ENCODE assay signal across 11 cellular contexts in genomic region chr5:134041570-134042411, GRCh38. TPM values are rescaled to one million over a fixed set of nuclear protein-coding genes. Genes with fewer than 3 reads are reported as not detected.
DNase-seq lines count a peak whose midpoint lies in the region; ATAC-seq, FAIRE-seq and TF ChIP-seq lines count a peak whose summit lies in the region.
"Had no signal": no experiment of that assay in that cellular context is flagged by ENCODE, and none has a peak within 500 bp of the region (broad histone marks: within the 10 kb centered on the region; RNA-seq: fewer than 3 reads in every experiment).

No MANE protein-coding gene starts in this region.

- CTCF ChIA-PET in activated CD4-positive, alpha-beta T cell treated with anti-CD3 and anti-CD28 coated beads, Interleukin-2, amount 10 ng/mL, durations not matched to agents 7 days and 5 days (lab: Charles Lee), result interaction anchor here (0.6 to 14.5 kb wide), 11 partner anchors 11 to 769 kb away, joined by 3 to 258 read pairs (median 5); no protein-coding TSS in a partner anchor
- CTCF ChIA-PET in HEK293 (lab: Yijun Ruan, JAX), result interaction anchor here (0.6 to 4.7 kb wide), 9 partner anchors 10 to 276 kb away, joined by 3 to 196 read pairs (median 14); partner anchors contain the start of gene TCF7

- H3K4me1 ChIP-seq in HEK293 (ENCODE audit: control insufficient read depth, insufficient read depth, low read length), result no peaks in the 10 kb centered on the region

- no peak overlapping the region for H3K4me3 Mint-ChIP-seq in activated CD4-positive, alpha-beta T cell treated with anti-CD3 and anti-CD28 coated beads, Interleukin-2, amount 10 ng/mL, durations not matched to agents 7 days and 5 days
- H3K4me3 Mint-ChIP-seq: dendritic cell treated with granulocyte-macrophage colony-stimulating factor and Interleukin-4, amounts not matched to agents 40 ng/mL and 50 ng/mL, for 4 days; HFFc6 had no signal

- H3K9me3 Mint-ChIP-seq in activated CD4-positive, alpha-beta T cell treated with anti-CD3 and anti-CD28 coated beads, Interleukin-2, amount 10 ng/mL, durations not matched to agents 7 days and 5 days, result no peaks in the 10 kb centered on the region
- H3K9me3 Mint-ChIP-seq: dendritic cell treated with granulocyte-macrophage colony-stimulating factor and Interleukin-4, amounts not matched to agents 40 ng/mL and 50 ng/mL, for 4 days; HFFc6 had no signal

- TF ChIP-seq CTCF in HEK293 (tag by site-specific recombination; IDR thresholded peaks at IDR 0.05), result no peak

- no peak for ATAC-seq in stimulated activated naive CD8-positive, alpha-beta T cell treated with anti-CD3 and anti-CD28 coated beads, Interleukin-15, Interleukin-2, amounts not matched to agents 100 U/mL and 50 U/mL, for 24 hours
- ATAC-seq in HG03139 (IDR thresholded peaks at IDR 0.05; ENCODE audit: unreplicated experiment), result no peak
- no peak for ATAC-seq in HG03196 (IDR thresholded peaks at IDR 0.05; ENCODE audit: unreplicated experiment)

- no peak for TF ChIP-seq POLR2A in H54 (IDR thresholded peaks at IDR 0.05; ENCODE audit: low read depth, low read length)

- POLR2A ChIA-PET in activated CD4-positive, alpha-beta T cell treated with anti-CD3 and anti-CD28 coated beads, Interleukin-2, amount 10 ng/mL, durations not matched to agents 7 days and 5 days (lab: Charles Lee), result no interaction called here
- POLR2A ChIA-PET in HEK293 (lab: Yijun Ruan, JAX), result no interaction called here

- peaks cover 56% of the 10 kb centered on the region for H3K4me1 Mint-ChIP-seq in activated CD4-positive, alpha-beta T cell treated with anti-CD3 and anti-CD28 coated beads, Interleukin-2, amount 10 ng/mL, durations not matched to agents 7 days and 5 days

- H3K36me3 ChIP-seq in HEK293 (ENCODE audit: control insufficient read depth in 2 of 2, insufficient read depth in 1 of 2, low read length in 2 of 2), result no peaks in the 10 kb centered on the region

- no peak overlapping the region for H3K27ac ChIP-seq in HEK293 (ENCODE audit: extremely low read depth, low read depth, low read length)

- H3K27ac Mint-ChIP-seq in activated CD4-positive, alpha-beta T cell treated with anti-CD3 and anti-CD28 coated beads, Interleukin-2, amount 10 ng/mL, durations not matched to agents 7 days and 5 days, result peak overlapping the region; percentile 81
- H3K27ac Mint-ChIP-seq: dendritic cell treated with granulocyte-macrophage colony-stimulating factor and Interleukin-4, amounts not matched to agents 40 ng/mL and 50 ng/mL, for 4 days; HFFc6 had no signal

- FAIRE-seq in H54 (lab: Jason Lieb, UNC), result no peak

- H3K4me3 ChIP-seq in HEK293 (ENCODE audit: low read depth, low read length), result no peak overlapping the region

- peaks cover 3% of the 10 kb centered on the region for H3K36me3 Mint-ChIP-seq in activated CD4-positive, alpha-beta T cell treated with anti-CD3 and anti-CD28 coated beads, Interleukin-2, amount 10 ng/mL, durations not matched to agents 7 days and 5 days (ENCODE audit: low read depth)

- DNase-seq in activated CD4-positive, alpha-beta T cell treated with anti-CD3 and anti-CD28 coated beads, Interleukin-2, amount 10 ng/mL, durations not matched to agents 7 days and 5 days, result peak; percentile 32
- no peak for DNase-seq in activated CD4-positive, alpha-beta T cell treated with anti-CD3 and anti-CD28 coated beads for 4 hours
- peak; percentile 21 for DNase-seq in M059J (ENCODE audit: low read depth)
- DNase-seq in stimulated activated naive CD8-positive, alpha-beta T cell treated with anti-CD3 and anti-CD28 coated beads, Interleukin-15, Interleukin-2, amounts not matched to agents 100 U/mL and 50 U/mL, for 24 hours, result peak; percentile 28
- no peak for DNase-seq in H54 (ENCODE audit: insufficient read length, low spot score)
- DNase-seq: HFFc6, retina had no signal

- peaks cover 2% of the 10 kb centered on the region for H3K27me3 Mint-ChIP-seq in activated CD4-positive, alpha-beta T cell treated with anti-CD3 and anti-CD28 coated beads, Interleukin-2, amount 10 ng/mL, durations not matched to agents 7 days and 5 days

- H3K9me3 ChIP-seq in HEK293 (ENCODE audit: control insufficient read depth, insufficient read depth, low read depth, low read length), result no peaks in the 10 kb centered on the region

TF ChIP-seq in HEK293, 187 proteins besides CTCF, POLR2A, EP300 and RAD21:
- TF ChIP-seq, protein P1, sequence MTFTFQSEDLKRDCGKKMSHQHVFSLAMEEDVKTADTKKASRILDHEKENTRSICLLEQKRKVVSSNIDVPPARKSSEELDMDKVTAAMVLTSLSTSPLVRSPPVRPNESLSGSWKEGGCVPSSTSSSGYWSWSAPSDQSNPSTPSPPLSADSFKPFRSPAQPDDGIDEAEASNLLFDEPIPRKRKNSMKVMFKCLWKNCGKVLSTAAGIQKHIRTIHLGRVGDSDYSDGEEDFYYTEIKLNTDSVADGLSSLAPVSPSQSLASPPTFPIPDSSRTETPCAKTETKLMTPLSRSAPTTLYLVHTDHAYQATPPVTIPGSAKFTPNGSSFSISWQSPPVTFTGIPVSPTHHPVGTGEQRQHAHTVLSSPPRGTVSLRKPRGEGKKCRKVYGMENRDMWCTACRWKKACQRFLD (tag by site-specific recombination; IDR thresholded peaks at IDR 0.05), result no peak
- TF ChIP-seq ZIC2 (tag by site-specific recombination; IDR thresholded peaks at IDR 0.05) (peak; percentile 93), ZNF645 (tag by site-specific recombination; IDR thresholded peaks at IDR 0.05) (no peak), GLIS1 (tag by site-specific recombination; IDR thresholded peaks at IDR 0.05) (peak; percentile 68), ZNF623 (tag by site-specific recombination; IDR thresholded peaks at IDR 0.05) (no peak), ZNF23 (tag by site-specific recombination; IDR thresholded peaks at IDR 0.05; ENCODE audit: borderline replicate concordance) (no peak)

RNA-seq across cellular contexts. Expression of gene VDAC1, which starts 37.0 kb away (rescaled TPM):
- 100 to 1,000 TPM; 184 to 208 TPM for total RNA-seq in activated CD4-positive, alpha-beta T cell treated with anti-CD3 and anti-CD28 coated beads, Interleukin-2, amount 10 ng/mL, durations not matched to agents 7 days and 5 days
- 373 and 402 TPM in 2 replicates for total RNA-seq in M059J (2014; rRNA removed; shearing (Covaris generic))

Comparison
In these comparisons a context has a peak if more than half of its experiments do, and no peak if none do; other contexts are left out.
1. DNase-seq: peak in activated CD4-positive, alpha-beta T cell treated with anti-CD3 and anti-CD28 coated beads, Interleukin-2, amount 10 ng/mL, durations not matched to agents 7 days and 5 days (single experiment), M059J (single experiment) and stimulated activated naive CD8-positive, alpha-beta T cell treated with anti-CD3 and anti-CD28 coated beads, Interleukin-15, Interleukin-2, amounts not matched to agents 100 U/mL and 50 U/mL, for 24 hours (single experiment); none in activated CD4-positive, alpha-beta T cell treated with anti-CD3 and anti-CD28 coated beads for 4 hours (0 of 2) and H54 (single experiment).